19 cellular contexts compared by ENCODE assay signal in genomic region chr3:177475266-177475665, GRCh38.
DNase-seq lines count a peak whose midpoint lies in the region; ATAC-seq and TF ChIP-seq lines count a peak whose summit lies in the region.
"Had no signal": no experiment of that assay in that cellular context is flagged by ENCODE, and none has a peak within 500 bp of the region (broad histone marks: within the 10 kb centered on the region; RNA-seq: fewer than 3 reads in every experiment).

No MANE protein-coding gene starts in this region.

- H3K4me1 Mint-ChIP-seq in MCF 10A (ENCODE audit: insufficient read depth, unreplicated experiment) (peaks cover 26% of the 10 kb centered on the region), endodermal cell (peaks cover 1% of the 10 kb centered on the region)

- CTCF ChIA-PET in MCF 10A (lab: Yijun Ruan, JAX): interaction anchor here (0.6 to 1.7 kb wide), 5 partner anchors 13 to 704 kb away, joined by 3 to 5 read pairs (median 3); no protein-coding TSS in a partner anchor

- H3K9ac ChIP-seq in subcutaneous abdominal adipose tissue (ENCODE audit: low read length in 5 of 5): no peak overlapping the region
- no peak overlapping the region for H3K9ac ChIP-seq in endodermal cell (ENCODE audit: extremely low read depth, low read length, poor library complexity, severe bottlenecking)

- peak; percentile 64 for ATAC-seq in mucosa of descending colon
- ATAC-seq: GM12878, SK-N-SH treated with all-trans-retinoic acid at 6 μM for 48 hours had no signal

- peak; percentile 10 for DNase-seq in NCI-H2171 treated with DMSO at 0.1 percent for 48 hours (lab: John Stamatoyannopoulos, UW)
- DNase-seq in NCI-H2171 (lab: John Stamatoyannopoulos, UW): no peak
- peak; percentile 37 for DNase-seq in SHP77 treated with DMSO at 0.1 percent for 48 hours (lab: John Stamatoyannopoulos, UW)
- DNase-seq in mucosa of descending colon: no peak
- no peak for DNase-seq in Ammon's horn (ENCODE audit: low spot score)
- no peak for DNase-seq in MCF 10A (ENCODE audit: unreplicated experiment)
- DNase-seq in endodermal cell: no peak
- DNase-seq: 8988T; COR-L47; DMS153; NCI-H1105; NCI-H187 treated with DMSO at 0.1 percent for 48 hours; NCI-H524; NK-92 treated with Interleukin-12 subunit alpha and Interleukin-12 subunit beta, amount 100 ng/mL, for 24 hours had no signal

- no peak overlapping the region for H3K4me3 ChIP-seq in mucosa of descending colon
- no peak overlapping the region for H3K4me3 ChIP-seq in subcutaneous abdominal adipose tissue (ENCODE audit: low read depth in 1 of 5, low read length in 5 of 5)
- H3K4me3 ChIP-seq in endodermal cell (ENCODE audit: low read length): no peak overlapping the region
- H3K4me3 ChIP-seq: GM12878, HAP-1 had no signal

- H3K27ac ChIP-seq in subcutaneous abdominal adipose tissue (ENCODE audit: low read depth, low read length) (peak overlapping the region; percentile 31), endodermal cell (ENCODE audit: low read depth, low read length) (no peak overlapping the region)
- H3K27ac ChIP-seq: C4-2B had no signal

- H3K36me3 ChIP-seq in mucosa of descending colon (ENCODE audit: low read depth) (no peaks in the 10 kb centered on the region), subcutaneous abdominal adipose tissue (ENCODE audit: control insufficient read depth in 5 of 5, insufficient read depth in 5 of 5, low read length in 5 of 5) (no peaks in the 10 kb centered on the region), endodermal cell (ENCODE audit: control insufficient read depth, insufficient read depth, low read length) (no peaks in the 10 kb centered on the region)
- H3K36me3 ChIP-seq: HAP-1 had no signal

- H3K9me3 ChIP-seq in mucosa of descending colon: no peaks in the 10 kb centered on the region
- no peaks in the 10 kb centered on the region for H3K9me3 ChIP-seq in subcutaneous abdominal adipose tissue (ENCODE audit: control insufficient read depth in 5 of 5, low read length in 5 of 5)
- H3K9me3 ChIP-seq in endodermal cell (ENCODE audit: control insufficient read depth, low read length): no peaks in the 10 kb centered on the region
- H3K9me3 ChIP-seq: HAP-1 had no signal

- H3K27me3 ChIP-seq in subcutaneous abdominal adipose tissue (ENCODE audit: control insufficient read depth in 5 of 5, insufficient read depth in 4 of 5, low read length in 5 of 5) (no peaks in the 10 kb centered on the region), endodermal cell (ENCODE audit: control insufficient read depth, insufficient read depth, low read length, poor library complexity, severe bottlenecking) (no peaks in the 10 kb centered on the region)

- no TSS peak for BruUV-seq in MCF 10A (replicated peaks; lab: Mats Ljungman, UMichigan)

- no peak for TF ChIP-seq CTCF in mucosa of descending colon (IDR thresholded peaks at IDR 0.05)
- no peak for TF ChIP-seq CTCF in MCF 10A (IDR thresholded peaks at IDR 0.05; ENCODE audit: unreplicated experiment)
- no peak for TF ChIP-seq CTCF in endodermal cell (conservative IDR thresholded peaks at IDR 0.05)

- H3K4me1 ChIP-seq in mucosa of descending colon (ENCODE audit: low read depth): peaks cover 9% of the 10 kb centered on the region
- H3K4me1 ChIP-seq in subcutaneous abdominal adipose tissue (ENCODE audit: control insufficient read depth in 5 of 5, insufficient read depth in 5 of 5, low read length in 5 of 5): peaks cover 0 to 27% (median 20%) of the 10 kb centered on the region in 5 donors
- H3K4me1 ChIP-seq in endodermal cell (ENCODE audit: control insufficient read depth, insufficient read depth, low read length): no peaks in the 10 kb centered on the region

- POLR2A ChIA-PET in MCF 10A (lab: Yijun Ruan, JAX): interaction anchor here (0.6 kb wide), 1 partner anchor 118 kb away, joined by 3 read pairs; no protein-coding TSS in a partner anchor

- H3K9me3 Mint-ChIP-seq in MCF 10A (ENCODE audit: unreplicated experiment): no peaks in the 10 kb centered on the region
- no peaks in the 10 kb centered on the region for H3K9me3 Mint-ChIP-seq in endodermal cell

- intact Hi-C loops in mucosa of descending colon (cut with DNase I, micrococcal nuclease): no loop called here
- intact Hi-C loops in MCF 10A (cut with micrococcal nuclease): loop anchor here (10.0 kb wide), 2 partner anchors 120 to 340 kb away; no protein-coding TSS in a partner anchor

- no peaks in the 10 kb centered on the region for H3K27me3 Mint-ChIP-seq in MCF 10A (ENCODE audit: insufficient read depth, unreplicated experiment)
- H3K27me3 Mint-ChIP-seq in endodermal cell (ENCODE audit: insufficient read depth): no peaks in the 10 kb centered on the region

- peaks cover 7% of the 10 kb centered on the region for H3K36me3 Mint-ChIP-seq in MCF 10A (ENCODE audit: insufficient read depth, unreplicated experiment)
- no peaks in the 10 kb centered on the region for H3K36me3 Mint-ChIP-seq in endodermal cell (ENCODE audit: low read depth)

- H3K27ac Mint-ChIP-seq in MCF 10A (ENCODE audit: low read depth, unreplicated experiment) (no peak overlapping the region), endodermal cell (no peak overlapping the region)

- H3K4me3 Mint-ChIP-seq in MCF 10A (ENCODE audit: unreplicated experiment) (no peak overlapping the region), endodermal cell (no peak overlapping the region)

- WGBS in endodermal cell (ENCODE audit: insufficient coverage in 1 of 2, insufficient read length in 1 of 2), 2 experiments: 94 to 97% methylated on average over 7 to 8 of the region's 8 CpGs

Comparison
In these comparisons a context has a peak if more than half of its experiments do, and no peak if none do; other contexts are left out.
1. DNase-seq: peak in NCI-H2171 treated with DMSO at 0.1 percent for 48 hours (single experiment) and SHP77 treated with DMSO at 0.1 percent for 48 hours (single experiment); none in NCI-H2171 (single experiment), mucosa of descending colon (0 of 3), Ammon's horn (single experiment), MCF 10A (single experiment) and endodermal cell (single experiment).